ENCODE assay signal across 1 cellular context in genomic region chr17:7249830-7250229, GRCh38.
TF ChIP-seq lines count a peak whose summit lies in the region.

No MANE protein-coding gene starts in this region.

TF ChIP-seq in A549, 52 proteins besides CTCF, POLR2A, EP300 and RAD21 (continued from another document):
- TF ChIP-seq BCL3 (IDR thresholded peaks at IDR 0.05) (no peak), MAFK (IDR thresholded peaks at IDR 0.05; ENCODE audit: partially characterized antibody) (no peak), ZSCAN20 (CRISPR knock-in tag; IDR thresholded peaks at IDR 0.05) (no peak), FOXS1 (CRISPR knock-in tag; IDR thresholded peaks at IDR 0.05) (no peak), CHD4 (IDR thresholded peaks at IDR 0.05; ENCODE audit: borderline replicate concordance) (no peak), HEYL (CRISPR knock-in tag; IDR thresholded peaks at IDR 0.05) (no peak), ZNF302 (CRISPR knock-in tag; IDR thresholded peaks at IDR 0.05) (no peak), FOSB (CRISPR knock-in tag; IDR thresholded peaks at IDR 0.05) (no peak), RNF2 (IDR thresholded peaks at IDR 0.05; ENCODE audit: borderline replicate concordance, low read depth) (no peak)
